8 cellular contexts compared by ENCODE assay signal in the genomic region with DNA sequence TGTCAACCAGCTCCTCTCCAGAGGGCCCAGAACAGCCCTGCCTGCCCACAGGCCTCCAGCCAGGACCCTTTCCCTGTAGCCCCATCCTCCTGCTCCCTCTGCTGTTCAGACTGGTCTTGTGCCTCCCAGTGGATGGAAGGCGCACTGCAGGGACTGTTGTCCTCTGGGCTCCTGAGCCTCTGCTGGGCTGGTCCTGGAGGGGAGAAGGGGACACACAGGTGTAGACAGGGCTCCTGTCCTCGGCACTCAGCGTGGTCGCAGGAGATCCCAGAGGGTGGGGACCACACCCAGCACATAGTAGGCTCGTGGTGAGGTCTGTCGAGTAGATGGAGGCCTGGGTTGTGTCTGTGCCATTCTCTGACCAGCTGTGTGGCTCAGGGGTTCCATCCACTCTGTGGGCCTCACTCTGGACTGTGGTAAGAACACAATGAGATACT. TPM values are rescaled to one million over a fixed set of nuclear protein-coding genes. Genes with fewer than 3 reads are reported as not detected.
DNase-seq lines count a peak whose midpoint lies in the region; ATAC-seq and TF ChIP-seq lines count a peak whose summit lies in the region.

No MANE protein-coding gene starts in this region.

- H3K4me3 Mint-ChIP-seq in activated CD4-positive, alpha-beta T cell treated with anti-CD3 and anti-CD28 coated beads, Interleukin-2, amount 10 ng/mL, durations not matched to agents 24 days and 14 days: peak overlapping the region; percentile 73

- H3K27ac Mint-ChIP-seq in activated CD4-positive, alpha-beta T cell treated with anti-CD3 and anti-CD28 coated beads, Interleukin-2, amount 10 ng/mL, durations not matched to agents 24 days and 14 days: peak overlapping the region; percentile 85

- no peaks in the 10 kb centered on the region for H3K27me3 Mint-ChIP-seq in activated CD4-positive, alpha-beta T cell treated with anti-CD3 and anti-CD28 coated beads, Interleukin-2, amount 10 ng/mL, durations not matched to agents 24 days and 14 days

- WGBS in testis, 2 donors: 55% methylated on average over 6 of the region's 6 CpGs; no CpG with 5 or more reads in 1 of the 2 donors

- H3K9me3 ChIP-seq in mucosa of descending colon: no peaks in the 10 kb centered on the region
- no peaks in the 10 kb centered on the region for H3K9me3 ChIP-seq in testis

- peaks cover 23% of the 10 kb centered on the region for H3K36me3 Mint-ChIP-seq in activated CD4-positive, alpha-beta T cell treated with anti-CD3 and anti-CD28 coated beads, Interleukin-2, amount 10 ng/mL, durations not matched to agents 24 days and 14 days (ENCODE audit: low read depth)

- H3K4me1 ChIP-seq in mucosa of descending colon (ENCODE audit: low read depth) (peaks cover 38% of the 10 kb centered on the region), testis (peaks cover 44% of the 10 kb centered on the region)

- H3K4me3 ChIP-seq in mucosa of descending colon (no peak overlapping the region), testis (no peak overlapping the region)

- TF ChIP-seq POLR2A in testis (IDR thresholded peaks at IDR 0.05): no peak

- ATAC-seq in mucosa of descending colon (peak; percentile 57), GM18867 (IDR thresholded peaks at IDR 0.05; ENCODE audit: unreplicated experiment) (no peak)

- no peaks in the 10 kb centered on the region for H3K36me3 ChIP-seq in mucosa of descending colon (ENCODE audit: low read depth)
- H3K36me3 ChIP-seq in testis (ENCODE audit: low read depth, missing control alignments): no peaks in the 10 kb centered on the region

- no peaks in the 10 kb centered on the region for H3K27me3 ChIP-seq in testis

- H3K4me1 Mint-ChIP-seq in activated CD4-positive, alpha-beta T cell treated with anti-CD3 and anti-CD28 coated beads, Interleukin-2, amount 10 ng/mL, durations not matched to agents 24 days and 14 days: peaks cover 54% of the 10 kb centered on the region

- TF ChIP-seq CTCF in mucosa of descending colon (IDR thresholded peaks at IDR 0.05) (peak; percentile 49), testis (IDR thresholded peaks at IDR 0.05) (peak; percentile 24 to 62 (median 48))

- intact Hi-C loops in activated CD4-positive, alpha-beta T cell treated with anti-CD3 and anti-CD28 coated beads, Interleukin-2, amount 10 ng/mL, durations not matched to agents 24 days and 14 days (cut with micrococcal nuclease): loop anchor here (5.0 kb wide), 1 partner anchor 60 kb away; no protein-coding TSS in a partner anchor
- intact Hi-C loops in mucosa of descending colon (cut with DNase I, micrococcal nuclease) (no loop called here), testis (cut with DNase I; ENCODE audit: low total_unique reads) (no loop called here)

- DNase-seq in ELR (ENCODE audit: low read depth) (peak; percentile 66), LHCN-M2 (ENCODE audit: low read depth) (peak; percentile 64), mucosa of descending colon (peak; percentile 74 to 77 (median 75)), testis (peak; percentile 65), kidney glomerular epithelial cell (lab: John Stamatoyannopoulos, UW) (no peak)
- peak; percentile 87 for DNase-seq in activated CD4-positive, alpha-beta T cell treated with anti-CD3 and anti-CD28 coated beads, Interleukin-2, amount 10 ng/mL, durations not matched to agents 24 days and 14 days
- DNase-seq in effector CD8-positive, alpha-beta T cell (lab: John Stamatoyannopoulos, UW): peak; percentile 37

- H3K27ac ChIP-seq in testis: peak overlapping the region; percentile 39 to 69

- no peaks in the 10 kb centered on the region for H3K9me3 Mint-ChIP-seq in activated CD4-positive, alpha-beta T cell treated with anti-CD3 and anti-CD28 coated beads, Interleukin-2, amount 10 ng/mL, durations not matched to agents 24 days and 14 days

RNA-seq across cellular contexts. Expression of a gene that starts 11.5 kb away (rescaled TPM):
- total RNA-seq in LHCN-M2 (2014; rRNA removed) (48.6 and 50.1 TPM in 2 replicates), mucosa of descending colon (100 to 1,000 TPM in 2 of 3 donors, 10 to 100 TPM in 1; 60.2 to 111 (median 103) TPM), testis (100 to 1,000 TPM in 1 of 2 donors, 10 to 100 TPM in 1; 80.3 to 146 TPM)
- 34.1 TPM for polyA plus RNA-seq in LHCN-M2 (2012)
- total RNA-seq in activated CD4-positive, alpha-beta T cell treated with anti-CD3 and anti-CD28 coated beads, Interleukin-2, amount 10 ng/mL, durations not matched to agents 24 days and 14 days: 45.5 and 45.6 TPM in 2 replicates
- 58.2 TPM for polyA plus RNA-seq in testis (ENCODE audit: insufficient read depth, low read depth, low replicate concordance)

RNA-seq across cellular contexts. Expression of a gene that starts 52.5 kb away (rescaled TPM):
- 18.5 and 19.3 TPM in 2 replicates for total RNA-seq in LHCN-M2 (2014; rRNA removed)
- 26.2 TPM for polyA plus RNA-seq in LHCN-M2 (2012)
- 54.7 and 55.9 TPM in 2 replicates for total RNA-seq in activated CD4-positive, alpha-beta T cell treated with anti-CD3 and anti-CD28 coated beads, Interleukin-2, amount 10 ng/mL, durations not matched to agents 24 days and 14 days
- 10 to 100 TPM; 57.1 to 97.9 (median 90.5) TPM for total RNA-seq in mucosa of descending colon
- total RNA-seq in testis: 10 to 100 TPM; 13.1 to 14.8 TPM
- 17.3 TPM for polyA plus RNA-seq in testis (ENCODE audit: insufficient read depth, low read depth, low replicate concordance)
